Comparison of ENCODE assay signal across 24 cellular contexts in the genomic region with DNA sequence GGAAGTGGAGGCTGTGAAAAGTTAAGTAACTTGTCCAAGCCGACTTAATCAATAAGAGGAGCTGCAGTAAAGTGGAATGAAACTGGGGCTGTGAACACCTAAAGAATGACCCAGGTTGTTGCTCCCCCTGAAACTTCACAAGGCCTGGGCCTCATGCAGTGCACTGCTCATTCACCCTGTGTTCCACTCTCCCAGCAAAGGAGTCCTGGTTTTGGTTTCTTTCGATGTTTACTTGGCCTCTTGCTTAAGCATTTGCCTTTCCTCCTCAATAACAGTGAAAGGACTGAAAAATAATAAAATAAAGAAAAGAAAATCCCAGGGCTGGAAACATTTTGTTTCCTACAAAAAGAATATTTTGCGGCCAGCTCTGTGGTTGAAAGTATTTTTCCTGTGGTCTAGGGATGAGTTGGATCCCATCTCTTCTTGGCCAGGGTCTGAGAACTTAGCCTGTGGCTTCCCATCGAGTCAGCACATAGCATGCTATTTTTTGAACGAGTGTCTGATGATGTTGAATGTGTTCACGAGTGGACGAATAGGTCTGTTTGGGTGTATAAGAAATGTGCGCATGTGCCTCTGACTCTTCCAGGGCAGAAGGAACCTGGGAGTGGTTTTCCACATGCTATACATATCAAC.
DNase-seq lines count a peak whose midpoint lies in the region; ATAC-seq and TF ChIP-seq lines count a peak whose summit lies in the region.
"Had no signal": no experiment of that assay in that cellular context is flagged by ENCODE, and none has a peak within 500 bp of the region (broad histone marks: within the 10 kb centered on the region; RNA-seq: fewer than 3 reads in every experiment).

No MANE protein-coding gene starts in this region.

- H3K4me3 Mint-ChIP-seq in activated naive CD4-positive, alpha-beta T cell treated with anti-CD3 and anti-CD28 coated beads, Interleukin-2, amount 10 ng/mL, durations not matched to agents 7 days and 5 days, result no peak overlapping the region
- H3K4me3 Mint-ChIP-seq in activated CD4-positive, alpha-beta memory T cell treated with anti-CD3 and anti-CD28 coated beads for 36 hours, result no peak overlapping the region
- H3K4me3 Mint-ChIP-seq: activated T-helper 17 cell treated with anti-CD3 and anti-CD28 coated beads, Interleukin-2, amount 50 U/mL, for 72 hours; H9; naive thymus-derived CD8-positive, alpha-beta T cell; T-helper 17 cell had no signal

- H3K36me3 Mint-ChIP-seq in activated naive CD4-positive, alpha-beta T cell treated with anti-CD3 and anti-CD28 coated beads, Interleukin-2, amount 10 ng/mL, durations not matched to agents 7 days and 5 days, result no peaks in the 10 kb centered on the region
- H3K36me3 Mint-ChIP-seq in activated CD4-positive, alpha-beta memory T cell treated with anti-CD3 and anti-CD28 coated beads for 36 hours, result peaks cover 4% of the 10 kb centered on the region
- H3K36me3 Mint-ChIP-seq: naive thymus-derived CD8-positive, alpha-beta T cell had no signal

- H3K4me3 ChIP-seq in fibroblast of mammary gland (ENCODE audit: control insufficient read depth, low read depth, low read length), result no peak overlapping the region
- H3K4me3 ChIP-seq: adrenal gland, lower lobe of right lung had no signal

- no peak for TF ChIP-seq CTCF in fibroblast of mammary gland (conservative IDR thresholded peaks at IDR 0.05; ENCODE audit: control insufficient read depth, insufficient read depth, low read depth, low read length)
- no peak for TF ChIP-seq CTCF in GM10266 (IDR thresholded peaks at IDR 0.05; ENCODE audit: control insufficient read depth, insufficient read depth, low read depth, missing control alignments)

- POLR2A ChIA-PET in activated CD4-positive, alpha-beta memory T cell treated with anti-CD3 and anti-CD28 coated beads for 36 hours (lab: Charles Lee), result no interaction called here

- no peaks in the 10 kb centered on the region for H3K27me3 Mint-ChIP-seq in activated naive CD4-positive, alpha-beta T cell treated with anti-CD3 and anti-CD28 coated beads, Interleukin-2, amount 10 ng/mL, durations not matched to agents 7 days and 5 days
- no peaks in the 10 kb centered on the region for H3K27me3 Mint-ChIP-seq in activated CD4-positive, alpha-beta memory T cell treated with anti-CD3 and anti-CD28 coated beads for 36 hours
- H3K27me3 Mint-ChIP-seq: activated T-helper 17 cell treated with anti-CD3 and anti-CD28 coated beads, Interleukin-2, amount 50 U/mL, for 72 hours; naive thymus-derived CD8-positive, alpha-beta T cell; progenitor cell of endocrine pancreas; T-helper 17 cell had no signal

- no peaks in the 10 kb centered on the region for H3K9me3 Mint-ChIP-seq in activated naive CD4-positive, alpha-beta T cell treated with anti-CD3 and anti-CD28 coated beads, Interleukin-2, amount 10 ng/mL, durations not matched to agents 7 days and 5 days
- H3K9me3 Mint-ChIP-seq in activated CD4-positive, alpha-beta memory T cell treated with anti-CD3 and anti-CD28 coated beads for 36 hours, result no peaks in the 10 kb centered on the region
- H3K9me3 Mint-ChIP-seq: activated T-helper 17 cell treated with anti-CD3 and anti-CD28 coated beads, Interleukin-2, amount 50 U/mL, for 72 hours; H9; naive thymus-derived CD8-positive, alpha-beta T cell had no signal

- ATAC-seq in sciatic nerve (peak; percentile 89), HG02973 (IDR thresholded peaks at IDR 0.05; ENCODE audit: unreplicated experiment) (no peak)
- ATAC-seq: activated T-helper 17 cell treated with anti-CD3 and anti-CD28 coated beads, Interleukin-2, amount 50 U/mL, for 72 hours; lower lobe of right lung; naive thymus-derived CD8-positive, alpha-beta T cell; stimulated activated naive CD8-positive, alpha-beta T cell treated with anti-CD3 and anti-CD28 coated beads, Interleukin-15, Interleukin-2, amounts not matched to agents 100 U/mL and 50 U/mL, for 24 hours; T-helper 17 cell had no signal

- intact Hi-C loops in sciatic nerve (cut with DNase I), result no loop called here
- intact Hi-C loops in activated CD4-positive, alpha-beta memory T cell treated with anti-CD3 and anti-CD28 coated beads for 36 hours (cut with micrococcal nuclease), result no loop called here

- CTCF ChIA-PET in activated naive CD4-positive, alpha-beta T cell treated with anti-CD3 and anti-CD28 coated beads, Interleukin-2, amount 10 ng/mL, durations not matched to agents 7 days and 5 days (lab: Charles Lee), result no interaction called here
- CTCF ChIA-PET in activated CD4-positive, alpha-beta memory T cell treated with anti-CD3 and anti-CD28 coated beads for 36 hours (lab: Charles Lee), result no interaction called here

- no peaks in the 10 kb centered on the region for H3K4me1 Mint-ChIP-seq in activated naive CD4-positive, alpha-beta T cell treated with anti-CD3 and anti-CD28 coated beads, Interleukin-2, amount 10 ng/mL, durations not matched to agents 7 days and 5 days
- H3K4me1 Mint-ChIP-seq in activated CD4-positive, alpha-beta memory T cell treated with anti-CD3 and anti-CD28 coated beads for 36 hours (ENCODE audit: low read depth), result peaks cover 2% of the 10 kb centered on the region
- H3K4me1 Mint-ChIP-seq: activated T-helper 17 cell treated with anti-CD3 and anti-CD28 coated beads, Interleukin-2, amount 50 U/mL, for 72 hours; T-helper 17 cell had no signal

- DNase-seq in AG20443 (ENCODE audit: low spot score) (peak; percentile 45), LHCN-M2 (ENCODE audit: low read depth) (peak; percentile 88), fibroblast of mammary gland (ENCODE audit: low read depth) (peak; percentile 95), sciatic nerve (ENCODE audit: low spot score) (no peak), GM10266 (ENCODE audit: extremely low spot score) (no peak)
- no peak for DNase-seq in activated naive CD4-positive, alpha-beta T cell treated with anti-CD3 and anti-CD28 coated beads, Interleukin-2, amount 10 ng/mL, durations not matched to agents 7 days and 5 days
- no peak for DNase-seq in activated CD4-positive, alpha-beta memory T cell treated with anti-CD3 and anti-CD28 coated beads for 36 hours
- DNase-seq: activated CD4-positive, CD25-positive, alpha-beta regulatory T cell; adrenal gland; Calu3; cerebellar nuclear complex; GDM1; glutamatergic neuron; H9; lower lobe of right lung; naive thymus-derived CD8-positive, alpha-beta T cell; NCI-H1417; NCI-H69; SHP77 treated with DMSO at 0.1 percent for 48 hours; stimulated activated naive CD8-positive, alpha-beta T cell treated with anti-CD3 and anti-CD28 coated beads, Interleukin-15, Interleukin-2, amounts not matched to agents 100 U/mL and 50 U/mL, for 24 hours; T-helper 17 cell had no signal

- H3K27ac Mint-ChIP-seq in activated naive CD4-positive, alpha-beta T cell treated with anti-CD3 and anti-CD28 coated beads, Interleukin-2, amount 10 ng/mL, durations not matched to agents 7 days and 5 days, result no peak overlapping the region
- H3K27ac Mint-ChIP-seq in activated CD4-positive, alpha-beta memory T cell treated with anti-CD3 and anti-CD28 coated beads for 36 hours, result no peak overlapping the region
- H3K27ac Mint-ChIP-seq: activated T-helper 17 cell treated with anti-CD3 and anti-CD28 coated beads, Interleukin-2, amount 50 U/mL, for 72 hours; H9; naive thymus-derived CD8-positive, alpha-beta T cell; progenitor cell of endocrine pancreas; T-helper 17 cell had no signal

Comparison
In these comparisons a context has a peak if more than half of its experiments do, and no peak if none do; other contexts are left out.
1. DNase-seq: peak in AG20443 (single experiment), LHCN-M2 (single experiment) and fibroblast of mammary gland (single experiment); none in sciatic nerve (single experiment), activated naive CD4-positive, alpha-beta T cell treated with anti-CD3 and anti-CD28 coated beads, Interleukin-2, amount 10 ng/mL, durations not matched to agents 7 days and 5 days (single experiment), GM10266 (single experiment) and activated CD4-positive, alpha-beta memory T cell treated with anti-CD3 and anti-CD28 coated beads for 36 hours (single experiment).